9 cellular contexts compared by ENCODE assay signal in genomic region chr17:55527520-55528118, GRCh38. TPM values are rescaled to one million over a fixed set of nuclear protein-coding genes. Genes with fewer than 3 reads are reported as not detected.
DNase-seq lines count a peak whose midpoint lies in the region; ATAC-seq and TF ChIP-seq lines count a peak whose summit lies in the region.
"Had no signal": no experiment of that assay in that cellular context is flagged by ENCODE, and none has a peak within 500 bp of the region (broad histone marks: within the 10 kb centered on the region; RNA-seq: fewer than 3 reads in every experiment).

No MANE protein-coding gene starts in this region.

- DNase-seq in H7 (peak; percentile 25), NOMO-1 treated with dmso at 0.1 percent for 144 hours (lab: John Stamatoyannopoulos, UW; ENCODE audit: unreplicated experiment) (peak; percentile 17), endodermal cell (peak; percentile 82), middle frontal gyrus (ENCODE audit: extremely low spot score, low spot score) (peak; percentile 42)
- DNase-seq in T-helper 2 cell treated with Interferon-gamma antibody and Interleukin-4, amounts not matched to agents 5 μg/mL and 100 μg/mL, for 36 hours (ENCODE audit: low spot score), result no peak
- DNase-seq in effector CD8-positive, alpha-beta T cell (lab: John Stamatoyannopoulos, UW), result no peak

- H3K4me1 Mint-ChIP-seq in endodermal cell, result peaks cover 23% of the 10 kb centered on the region
- peaks cover 8% of the 10 kb centered on the region for H3K4me1 Mint-ChIP-seq in activated T-helper 17 cell treated with anti-CD3 and anti-CD28 coated beads, Interleukin-2, amount 50 U/mL, for 72 hours
- peaks cover 16% of the 10 kb centered on the region for H3K4me1 Mint-ChIP-seq in T-helper 2 cell treated with Interferon-gamma antibody and Interleukin-4, amounts not matched to agents 5 μg/mL and 100 μg/mL, for 36 hours (ENCODE audit: low read depth)

- no peaks in the 10 kb centered on the region for H3K36me3 Mint-ChIP-seq in endodermal cell (ENCODE audit: low read depth)
- no peaks in the 10 kb centered on the region for H3K36me3 Mint-ChIP-seq in activated T-helper 17 cell treated with anti-CD3 and anti-CD28 coated beads, Interleukin-2, amount 50 U/mL, for 72 hours (ENCODE audit: low read depth)
- no peaks in the 10 kb centered on the region for H3K36me3 Mint-ChIP-seq in T-helper 2 cell treated with Interferon-gamma antibody and Interleukin-4, amounts not matched to agents 5 μg/mL and 100 μg/mL, for 36 hours (ENCODE audit: low read depth)

- no peak for ATAC-seq in activated T-helper 17 cell treated with anti-CD3 and anti-CD28 coated beads, Interleukin-2, amount 50 U/mL, for 72 hours (replicated peaks)

- TF ChIP-seq CTCF in C4-2B (conservative IDR thresholded peaks at IDR 0.05) (peak; percentile 67), endodermal cell (conservative IDR thresholded peaks at IDR 0.05) (peak; percentile 87)

- 67 to 75% methylated on average over 5 of the region's 5 CpGs for WGBS in endodermal cell (ENCODE audit: insufficient coverage in 1 of 2, insufficient read length in 1 of 2), 2 experiments

- no peak overlapping the region for H3K4me3 Mint-ChIP-seq in endodermal cell
- no peak overlapping the region for H3K4me3 Mint-ChIP-seq in activated T-helper 17 cell treated with anti-CD3 and anti-CD28 coated beads, Interleukin-2, amount 50 U/mL, for 72 hours
- no peak overlapping the region for H3K4me3 Mint-ChIP-seq in T-helper 2 cell treated with Interferon-gamma antibody and Interleukin-4, amounts not matched to agents 5 μg/mL and 100 μg/mL, for 36 hours

- no peaks in the 10 kb centered on the region for H3K27me3 Mint-ChIP-seq in endodermal cell (ENCODE audit: insufficient read depth)
- peaks cover 4% of the 10 kb centered on the region for H3K27me3 Mint-ChIP-seq in activated T-helper 17 cell treated with anti-CD3 and anti-CD28 coated beads, Interleukin-2, amount 50 U/mL, for 72 hours
- peaks cover 20% of the 10 kb centered on the region for H3K27me3 Mint-ChIP-seq in T-helper 2 cell treated with Interferon-gamma antibody and Interleukin-4, amounts not matched to agents 5 μg/mL and 100 μg/mL, for 36 hours (ENCODE audit: low read depth)

- H3K27ac Mint-ChIP-seq in endodermal cell, result no peak overlapping the region
- H3K27ac Mint-ChIP-seq in activated T-helper 17 cell treated with anti-CD3 and anti-CD28 coated beads, Interleukin-2, amount 50 U/mL, for 72 hours, result no peak overlapping the region
- no peak overlapping the region for H3K27ac Mint-ChIP-seq in T-helper 2 cell treated with Interferon-gamma antibody and Interleukin-4, amounts not matched to agents 5 μg/mL and 100 μg/mL, for 36 hours

- H3K9ac ChIP-seq in endodermal cell (ENCODE audit: extremely low read depth, low read length, poor library complexity, severe bottlenecking), result no peak overlapping the region

- H3K27me3 ChIP-seq in H7 (ENCODE audit: control insufficient read depth, insufficient read depth, low read length) (no peaks in the 10 kb centered on the region), endodermal cell (ENCODE audit: control insufficient read depth, insufficient read depth, low read length, poor library complexity, severe bottlenecking) (no peaks in the 10 kb centered on the region)

- H3K9me3 ChIP-seq in endodermal cell (ENCODE audit: control insufficient read depth, low read length), result no peaks in the 10 kb centered on the region

- H3K27ac ChIP-seq in C4-2B, result no peak overlapping the region
- no peak overlapping the region for H3K27ac ChIP-seq in endodermal cell (ENCODE audit: low read depth, low read length)

- H3K4me1 ChIP-seq in endodermal cell (ENCODE audit: control insufficient read depth, insufficient read depth, low read length), result peaks cover 12% of the 10 kb centered on the region

- H3K36me3 ChIP-seq in H7 (replicated peaks; ENCODE audit: control insufficient read depth, insufficient read depth, low read length), result no peaks in the 10 kb centered on the region
- H3K36me3 ChIP-seq in endodermal cell (ENCODE audit: control insufficient read depth, insufficient read depth, low read length), result no peaks in the 10 kb centered on the region

- H3K4me3 ChIP-seq in H7 (ENCODE audit: insufficient read depth, low read depth, low read length), result no peak overlapping the region
- H3K4me3 ChIP-seq in endodermal cell (ENCODE audit: low read length), result no peak overlapping the region

- no peaks in the 10 kb centered on the region for H3K9me3 Mint-ChIP-seq in endodermal cell
- no peaks in the 10 kb centered on the region for H3K9me3 Mint-ChIP-seq in activated T-helper 17 cell treated with anti-CD3 and anti-CD28 coated beads, Interleukin-2, amount 50 U/mL, for 72 hours
- no peaks in the 10 kb centered on the region for H3K9me3 Mint-ChIP-seq in T-helper 2 cell treated with Interferon-gamma antibody and Interleukin-4, amounts not matched to agents 5 μg/mL and 100 μg/mL, for 36 hours

RNA-seq across cellular contexts. Expression of gene SMIM36, which starts 16.4 kb away (rescaled TPM):
- not detected in 2 replicates for total RNA-seq in H7 (2014; rRNA removed; shearing (Covaris generic))
- not detected for total RNA-seq in endodermal cell
- not detected for polyA plus RNA-seq in endodermal cell (2013, experiment 1 of 2)
- not detected for polyA plus RNA-seq in endodermal cell (2013, experiment 2 of 2)
- not detected for total RNA-seq in activated T-helper 17 cell treated with anti-CD3 and anti-CD28 coated beads, Interleukin-2, amount 50 U/mL, for 72 hours
- total RNA-seq: urinary bladder had no signal
- polyA plus RNA-seq: urinary bladder had no signal

Comparison
In these comparisons a context has a peak if more than half of its experiments do, and no peak if none do; other contexts are left out.
1. DNase-seq: peak in H7 (single experiment), NOMO-1 treated with dmso at 0.1 percent for 144 hours (single experiment), endodermal cell (single experiment) and middle frontal gyrus (single experiment); none in T-helper 2 cell treated with Interferon-gamma antibody and Interleukin-4, amounts not matched to agents 5 μg/mL and 100 μg/mL, for 36 hours (single experiment) and effector CD8-positive, alpha-beta T cell (single experiment).